Comparison of ENCODE assay signal across 8 cellular contexts in genomic region chr16:53704445-53704813, GRCh38. TPM values are rescaled to one million over a fixed set of nuclear protein-coding genes. Genes with fewer than 3 reads are reported as not detected.
DNase-seq lines count a peak whose midpoint lies in the region; ATAC-seq, FAIRE-seq and TF ChIP-seq lines count a peak whose summit lies in the region.

No MANE protein-coding gene starts in this region.

- intact Hi-C loops in CD4-positive, alpha-beta memory T cell (cut with micrococcal nuclease) = loop anchor here (2.0 to 5.0 kb wide), 3 partner anchors 118 to 270 kb away; partner anchors contain the start of gene RBL2

- CTCF ChIA-PET in CD4-positive, alpha-beta memory T cell (lab: Charles Lee; ENCODE audit: partially characterized antibody) = interaction anchor here (0.7 to 0.9 kb wide), 3 partner anchors 37 to 194 kb away, joined by 3 read pairs; no protein-coding TSS in a partner anchor
- CTCF ChIA-PET in H1 (lab: Charles Lee; ENCODE audit: partially characterized antibody) = interaction anchor here (1.1 to 1.4 kb wide), 3 partner anchors 11 to 39 kb away, joined by 3 to 5 read pairs (median 3); no protein-coding TSS in a partner anchor

- no peaks in the 10 kb centered on the region for H3K9me3 Mint-ChIP-seq in CD4-positive, alpha-beta memory T cell

- H3K4ac ChIP-seq in H1 (replicated peaks; ENCODE audit: insufficient read length, low read depth, low read length) = no peak overlapping the region

- peaks cover 3% of the 10 kb centered on the region; the same call in 1 of the 2 replicates for H3K23me2 ChIP-seq in H1 (ENCODE audit: low read depth, low read length)

- TF ChIP-seq CTCF in OCI-LY1 (IDR thresholded peaks at IDR 0.05; ENCODE audit: low read length) (no peak), H1 (IDR thresholded peaks at IDR 0.05; ENCODE audit: control extremely low read depth in 1 of 3, insufficient read depth in 1 of 3, low read depth in 1 of 3, low read length in 3 of 3) (no peak)

- no peak overlapping the region for H2BK12ac ChIP-seq in H1 (ENCODE audit: low read depth, low read length)

- no peak overlapping the region for H2BK5ac ChIP-seq in H1 (ENCODE audit: low read depth, low read length)

- DNase-seq in CD4-positive, alpha-beta memory T cell = no peak
- DNase-seq in H1 (ENCODE audit: low read depth in 1 of 2, low spot score in 2 of 2) (no peak), Kasumi-1 (lab: John Stamatoyannopoulos, UW) (no peak)

- H3K4me2 ChIP-seq in OCI-LY1 (ENCODE audit: low read length) (peak overlapping the region; percentile 93), H1 (ENCODE audit: insufficient read depth in 1 of 2, low read depth in 2 of 2, low read length in 2 of 2) (peak overlapping the region; percentile 73 to 88)

- no peak overlapping the region for H2BK15ac ChIP-seq in H1 (ENCODE audit: low read length)

- H3F3A ChIP-seq in OCI-LY1 (ENCODE audit: insufficient read depth, low read length) = no peaks in the 10 kb centered on the region

- H2AFZ ChIP-seq in OCI-LY1 (ENCODE audit: low read length) (peak overlapping the region; percentile 58), H1 (ENCODE audit: low read length) (peak overlapping the region; percentile 94), neuron (ENCODE audit: low read depth, low read length) (peak overlapping the region; percentile 10)

- no peak overlapping the region for H4K91ac ChIP-seq in H1 (replicated peaks; ENCODE audit: insufficient read length, low read length)

- H3K79me2 ChIP-seq in OCI-LY1 (ENCODE audit: insufficient read depth, low read length) (peaks cover 20% of the 10 kb centered on the region), H1 (ENCODE audit: control insufficient read depth in 1 of 2, insufficient read depth in 2 of 2, low read length in 2 of 2) (peaks cover 0 to 51% of the 10 kb centered on the region in 2 experiments; a peak in 2 of 4 replicates)

- H3K27me3 ChIP-seq in CD4-positive, alpha-beta memory T cell (ENCODE audit: insufficient read depth, low read length) = no peaks in the 10 kb centered on the region
- H3K27me3 ChIP-seq in OCI-LY1 (ENCODE audit: insufficient read depth, low read length) (no peaks in the 10 kb centered on the region), H1 (replicated peaks in 1 of 4; ENCODE audit: control insufficient read depth in 3 of 4, extremely low read depth in 1 of 4, insufficient read depth in 3 of 4, low read length in 3 of 4) (no peaks in the 10 kb centered on the region), neuron (ENCODE audit: insufficient read depth, low read length) (no peaks in the 10 kb centered on the region)

- no peak for TF ChIP-seq RAD21 in H1 (IDR thresholded peaks at IDR 0.05 in 1 of 2, conservative IDR thresholded peaks at IDR 0.05 in 1 of 2; ENCODE audit: low read depth in 2 of 2, low read length in 2 of 2)

- peak overlapping the region; percentile 59 for H3K27ac ChIP-seq in CD4-positive, alpha-beta memory T cell (ENCODE audit: low read depth, low read length)
- H3K27ac ChIP-seq in OCI-LY1 (ENCODE audit: low read depth, low read length, poor library complexity, severe bottlenecking) = no peak overlapping the region
- H3K27ac ChIP-seq in H1 (ENCODE audit: low read depth, low read length) = no peak overlapping the region

- H3K9me2 ChIP-seq in OCI-LY1 (ENCODE audit: low read depth, low read length) = no peaks in the 10 kb centered on the region

- H3K4me3 ChIP-seq in CD4-positive, alpha-beta memory T cell (ENCODE audit: low read length in 2 of 2) = peak overlapping the region; percentile 54 to 85
- peak overlapping the region; percentile 87 for H3K4me3 ChIP-seq in OCI-LY1 (ENCODE audit: low read depth, low read length, poor library complexity, severe bottlenecking)
- peak overlapping the region; percentile 55 to 82 (median 68) for H3K4me3 ChIP-seq in H1 (ENCODE audit: extremely low read depth in 1 of 4, insufficient read depth in 2 of 4, low read depth in 3 of 4, low read length in 4 of 4)
- H3K4me3 ChIP-seq in neuron (ENCODE audit: low read length) = peak overlapping the region; percentile 85

- H3K4me1 Mint-ChIP-seq in CD4-positive, alpha-beta memory T cell = peaks cover 23 to 50% (median 36%) of the 10 kb centered on the region in 4 donors

- no peak overlapping the region for H4K8ac ChIP-seq in H1 (ENCODE audit: extremely low read depth, insufficient read depth, low read length)

- peaks cover 6 to 7% of the 10 kb centered on the region in 2 donors for H3K36me3 Mint-ChIP-seq in CD4-positive, alpha-beta memory T cell

- no peak for FAIRE-seq in H1 (lab: Jason Lieb, UNC)

- H3K4me3 Mint-ChIP-seq in CD4-positive, alpha-beta memory T cell = peak overlapping the region; percentile 96 to 100 (median 98)

- H2AK5ac ChIP-seq in H1 (ENCODE audit: low read depth, low read length) = no peak overlapping the region

- no peaks in the 10 kb centered on the region for H3K9me3 ChIP-seq in CD4-positive, alpha-beta memory T cell (ENCODE audit: control insufficient read depth in 1 of 2, low read length in 2 of 2)
- H3K9me3 ChIP-seq in OCI-LY1 (ENCODE audit: low read length) = no peaks in the 10 kb centered on the region
- H3K9me3 ChIP-seq in H1 (ENCODE audit: insufficient read depth in 2 of 2, low read depth in 1 of 2, low read length in 1 of 2) = no peaks in the 10 kb centered on the region
- peaks cover 2% of the 10 kb centered on the region for H3K9me3 ChIP-seq in neuron (ENCODE audit: low read length)

- H3K14ac ChIP-seq in H1 (ENCODE audit: insufficient read length) = no peak overlapping the region

- TF ChIP-seq POLR2A in H1 (IDR thresholded peaks at IDR 0.05; ENCODE audit: control extremely low read depth in 1 of 2, low read depth in 2 of 2, low read length in 2 of 2) = no peak

- H3K9ac ChIP-seq in OCI-LY1 (ENCODE audit: low read length) = peak overlapping the region; percentile 76
- peak overlapping the region in 3 of 4 experiments; percentile 42 to 86 (median 58); a peak in 6 of 7 replicates for H3K9ac ChIP-seq in H1 (replicated peaks in 1 of 4; ENCODE audit: extremely low read depth in 1 of 4, low read depth in 3 of 4, low read length in 3 of 4)

- H2BK120ac ChIP-seq in H1 (replicated peaks; ENCODE audit: low read depth, low read length) = no peak overlapping the region

- peaks cover 23% of the 10 kb centered on the region for H3K4me1 ChIP-seq in CD4-positive, alpha-beta memory T cell (ENCODE audit: insufficient read depth, low read length)
- H3K4me1 ChIP-seq in OCI-LY1 (ENCODE audit: insufficient read depth, low read length, severe bottlenecking) (peaks cover 22% of the 10 kb centered on the region), H1 (replicated peaks in 1 of 4; ENCODE audit: control insufficient read depth in 3 of 4, insufficient read depth in 4 of 4, low read length in 3 of 4) (peaks cover 0 to 6% (median 0%) of the 10 kb centered on the region in 4 experiments; a peak in 1 of 7 replicates), neuron (ENCODE audit: insufficient read depth, low read length) (peaks cover 11% of the 10 kb centered on the region)

- H3K56ac ChIP-seq in H1 (replicated peaks; ENCODE audit: insufficient read length, low read depth, low read length) = no peak overlapping the region

- H3K79me1 ChIP-seq in H1 (ENCODE audit: low read depth, low read length) = 0 out of 2 replicates have a peak, but pooled peaks cover 4% of the 10 kb centered on the region

- ATAC-seq in HG03457 (IDR thresholded peaks at IDR 0.05; ENCODE audit: unreplicated experiment) = no peak
- ATAC-seq in GM21367 (IDR thresholded peaks at IDR 0.05; ENCODE audit: unreplicated experiment) = no peak
- ATAC-seq in GM21576 (IDR thresholded peaks at IDR 0.05; ENCODE audit: unreplicated experiment) = no peak

- no peak overlapping the region for H3K23ac ChIP-seq in H1 (ENCODE audit: insufficient read length)

- H3K27me3 Mint-ChIP-seq in CD4-positive, alpha-beta memory T cell = no peaks in the 10 kb centered on the region

- H3K36me3 ChIP-seq in CD4-positive, alpha-beta memory T cell (ENCODE audit: insufficient read depth, low read length) = no peaks in the 10 kb centered on the region
- H3K36me3 ChIP-seq in OCI-LY1 (ENCODE audit: insufficient read depth, low read length) (peaks cover 4% of the 10 kb centered on the region; the same call in 1 of the 2 replicates), H1 (ENCODE audit: control insufficient read depth in 2 of 4, insufficient read depth in 4 of 4, low read length in 3 of 4) (peaks cover 0 to 1% (median 0%) of the 10 kb centered on the region in 4 experiments; a peak in 1 of 8 replicates), neuron (ENCODE audit: insufficient read depth, low read length) (peaks cover 8% of the 10 kb centered on the region)

- no peak overlapping the region for H4K5ac ChIP-seq in H1 (ENCODE audit: insufficient read length, low read depth, low read length)

- H4K20me1 ChIP-seq in OCI-LY1 (ENCODE audit: insufficient read depth, low read length) (no peaks in the 10 kb centered on the region), H1 (replicated peaks in 1 of 2; ENCODE audit: control insufficient read depth in 1 of 2, insufficient read depth in 2 of 2, low read length in 2 of 2) (no peaks in the 10 kb centered on the region)

- POLR2A ChIA-PET in CD4-positive, alpha-beta memory T cell (lab: Charles Lee; ENCODE audit: partially characterized antibody) = interaction anchor here (0.8 to 1.4 kb wide), 6 partner anchors 39 to 649 kb away, joined by 3 to 6 read pairs (median 4); partner anchors contain the start of genes AKTIP and CHD9
- POLR2A ChIA-PET in H1 (lab: Charles Lee; ENCODE audit: partially characterized antibody) = no interaction called here

- no peak overlapping the region for H3K18ac ChIP-seq in H1 (ENCODE audit: extremely low read depth, low read length)

- H2BK20ac ChIP-seq in H1 (ENCODE audit: low read length) = no peak overlapping the region

- peak overlapping the region; percentile 90 to 99 (median 97) for H3K27ac Mint-ChIP-seq in CD4-positive, alpha-beta memory T cell

- WGBS in H1 (ENCODE audit: extremely low coverage in 1 of 2, insufficient coverage in 1 of 2, insufficient read length in 1 of 2, insufficient replicate concordance in 2 of 2, low coverage in 1 of 2, low lambda C conversion rate in 2 of 2, missing lambda C conversion rate in 1 of 2), 2 experiments = 40% methylated on average over 6 of the region's 6 CpGs; no CpG with 5 or more reads in 1 of the 2 experiments

- no peak for TF ChIP-seq EP300 in H1 (IDR thresholded peaks at IDR 0.05; ENCODE audit: borderline replicate concordance in 1 of 2, low read depth in 2 of 2, low read length in 2 of 2)

RNA-seq across cellular contexts. Expression of gene FTO, which starts 0.5 kb away (rescaled TPM):
- 10 to 100 TPM; 61.5 to 68.8 TPM for total RNA-seq in CD4-positive, alpha-beta memory T cell
- 100 to 1,000 TPM in 1 of 2 donors, 10 to 100 TPM in 1; 70.7 to 126 TPM for polyA plus RNA-seq in CD4-positive, alpha-beta memory T cell
- 58.3 and 59.8 TPM in 2 replicates for total RNA-seq in H1 (2021; fragmentation: NEBNext Ultra II Directional; extraction: Animal tissue kit (Norgen Biotek cat#: 25700))
- 32.4 and 34.5 TPM in 2 replicates for polyA plus RNA-seq in H1 (2011; rRNA removed)
- polyA plus RNA-seq in H1 (2011; cell fraction: cytosol; rRNA removed) = 41.5 TPM
- polyA plus RNA-seq in H1 (2011; cell fraction: nucleus; rRNA removed) = 22.1 TPM
- polyA plus RNA-seq in H1 (2012, experiment 1 of 2) = 40.6 to 53.4 TPM (median 46.5 TPM) in 4 replicates
- 8.4 TPM for polyA plus RNA-seq in H1 (2012, experiment 2 of 2)
- polyA plus RNA-seq in H1 (2013, experiment 1 of 2) = 26.9 TPM
- 27.2 TPM for polyA plus RNA-seq in H1 (2013, experiment 2 of 2)
- 74.9 and 102 TPM in 2 replicates for polyA minus RNA-seq in H1 (2011; rRNA and poly(A)+ RNA removed)
- polyA minus RNA-seq in H1 (2011; cell fraction: cytosol; rRNA and poly(A)+ RNA removed) = 41.9 TPM
- polyA minus RNA-seq in H1 (2011; cell fraction: nucleus; rRNA and poly(A)+ RNA removed) = 72.1 TPM

RNA-seq across cellular contexts. Expression of gene RPGRIP1L, which starts 0.8 kb away (rescaled TPM):
- total RNA-seq in CD4-positive, alpha-beta memory T cell = 1 to 10 TPM; 4.2 to 4.3 TPM
- polyA plus RNA-seq in CD4-positive, alpha-beta memory T cell = 1 to 10 TPM; 1.3 to 3.5 TPM
- 13.7 and 14.5 TPM in 2 replicates for total RNA-seq in H1 (2021; fragmentation: NEBNext Ultra II Directional; extraction: Animal tissue kit (Norgen Biotek cat#: 25700))
- 2.8 and 4.0 TPM in 2 replicates for polyA plus RNA-seq in H1 (2011; rRNA removed)
- 4.1 TPM for polyA plus RNA-seq in H1 (2011; cell fraction: cytosol; rRNA removed)
- 3.6 TPM for polyA plus RNA-seq in H1 (2011; cell fraction: nucleus; rRNA removed)
- polyA plus RNA-seq in H1 (2012, experiment 1 of 2) = 4.6 to 8.7 TPM (median 5.8 TPM) in 4 replicates
- polyA plus RNA-seq in H1 (2012, experiment 2 of 2) = 2.1 TPM
- polyA plus RNA-seq in H1 (2013, experiment 1 of 2) = 9.4 TPM
- polyA plus RNA-seq in H1 (2013, experiment 2 of 2) = 9.7 TPM
- 11.5 TPM in 2 replicates for polyA minus RNA-seq in H1 (2011; rRNA and poly(A)+ RNA removed)
- 5.6 TPM for polyA minus RNA-seq in H1 (2011; cell fraction: cytosol; rRNA and poly(A)+ RNA removed)
- polyA minus RNA-seq in H1 (2011; cell fraction: nucleus; rRNA and poly(A)+ RNA removed) = 22.7 TPM

Comparison
In these comparisons a context has a peak if more than half of its experiments do, and no peak if none do; other contexts are left out.
1. H2AFZ ChIP-seq: peak in every context shown above with its lines; median percentile 94 in H1; 58 in OCI-LY1; 10 in neuron.